Comparison of ENCODE assay signal across 19 cellular contexts in the genomic region with DNA sequence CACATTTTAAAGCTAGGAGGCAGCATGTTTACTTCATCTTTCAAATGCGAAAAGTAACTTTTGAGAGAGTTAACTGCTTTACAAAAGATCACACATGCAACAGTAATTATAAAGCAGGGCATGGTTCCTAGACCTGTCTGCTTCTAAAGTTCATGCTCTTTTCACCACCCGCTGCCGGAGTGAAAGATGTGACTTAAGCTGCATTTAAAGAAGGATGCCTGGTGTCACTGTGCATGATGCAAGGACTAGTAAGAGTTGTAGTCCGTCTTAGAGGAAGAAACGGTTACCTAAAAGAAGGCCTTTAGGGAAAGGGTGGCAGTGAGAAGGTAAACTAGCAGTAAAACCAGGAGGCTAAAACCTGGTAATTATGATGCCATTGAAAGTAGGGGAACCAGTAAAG.
DNase-seq lines count a peak whose midpoint lies in the region; ATAC-seq, FAIRE-seq and TF ChIP-seq lines count a peak whose summit lies in the region.
"Had no signal": no experiment of that assay in that cellular context is flagged by ENCODE, and none has a peak within 500 bp of the region (broad histone marks: within the 10 kb centered on the region; RNA-seq: fewer than 3 reads in every experiment).

No MANE protein-coding gene starts in this region.

- no peaks in the 10 kb centered on the region for H3K27me3 Mint-ChIP-seq in H9 (ENCODE audit: low read depth)
- H3K27me3 Mint-ChIP-seq: B cell had no signal

- no peak overlapping the region for H2BK12ac ChIP-seq in H9 (ENCODE audit: insufficient read length, low read depth, low read length)

- FAIRE-seq in K562 (lab: Jason Lieb, UNC), result no peak
- FAIRE-seq: GM12878, GM18507 had no signal

- no peak for TF ChIP-seq CTCF in H9 (conservative IDR thresholded peaks at IDR 0.05)
- TF ChIP-seq CTCF in K562 (IDR thresholded peaks at IDR 0.05 in 2 of 3, conservative IDR thresholded peaks at IDR 0.05 in 1 of 3; ENCODE audit: insufficient read depth in 2 of 3, low read depth in 1 of 3, low read length in 3 of 3), result no peak
- TF ChIP-seq CTCF in smooth muscle cell (IDR thresholded peaks at IDR 0.05; ENCODE audit: borderline replicate concordance, insufficient read depth, poor library complexity, severe bottlenecking), result no peak

- peaks cover 2 to 3% of the 10 kb centered on the region in 2 experiments; a peak in 2 of 4 replicates for H3K4me1 Mint-ChIP-seq in H9
- H3K4me1 Mint-ChIP-seq: B cell; CD4-positive, CD25-positive, alpha-beta regulatory T cell had no signal

- H3K9me1 ChIP-seq in K562 (ENCODE audit: control insufficient read depth, insufficient read depth, low read length), result no peaks in the 10 kb centered on the region

- no peak overlapping the region for H4K91ac ChIP-seq in H9 (ENCODE audit: insufficient read length, low read depth, low read length)

- H2BK5ac ChIP-seq in H9 (ENCODE audit: insufficient read length, low read length) (no peak overlapping the region), mesendoderm (ENCODE audit: low read length) (no peak overlapping the region)

- peak in 1 of 2 experiments; percentile 24; a peak in 2 of 4 replicates for TF ChIP-seq RAD21 in K562 (CRISPR knock-in tag; conservative IDR thresholded peaks at IDR 0.05 in 1 of 2, IDR thresholded peaks at IDR 0.05 in 1 of 2)

- no peak overlapping the region for H2BK120ac ChIP-seq in H9 (ENCODE audit: low read depth, low read length, poor library complexity, severe bottlenecking)
- H2BK120ac ChIP-seq in mesendoderm (ENCODE audit: low read depth, low read length), result no peak overlapping the region

- WGBS in H9 (ENCODE audit: extremely low coverage, insufficient read length, low lambda C conversion rate), result no CpG with 5 or more reads among the region's 5 CpGs
- WGBS in K562 (ENCODE audit: insufficient coverage, low coverage, missing lambda C conversion rate), result 5% methylated on average over 5 of the region's 5 CpGs
- WGBS in mesendoderm (ENCODE audit: extremely low coverage, insufficient coverage, low lambda C conversion rate), result no CpG with 5 or more reads among the region's 5 CpGs
- WGBS in smooth muscle cell (ENCODE audit: low lambda C conversion rate), result 70% methylated on average over 5 of the region's 5 CpGs

- in situ Hi-C loops in K562 (cut with MboI), result no loop called here

- no peaks in the 10 kb centered on the region for H3K23me2 ChIP-seq in H9 (ENCODE audit: insufficient read length, low read depth, low read length, poor library complexity, severe bottlenecking)

- peak overlapping the region in 2 of 3 experiments; percentile 50 to 52; a peak in 2 of 7 replicates for H3K27ac Mint-ChIP-seq in H9
- H3K27ac Mint-ChIP-seq: B cell; CD4-positive, CD25-positive, alpha-beta regulatory T cell; CD8-positive, alpha-beta T cell had no signal

- peak; percentile 77 for ATAC-seq in K562
- no peak for ATAC-seq in GM18867 (IDR thresholded peaks at IDR 0.05; ENCODE audit: unreplicated experiment)
- ATAC-seq: CD8-positive, alpha-beta T cell; GM12878 had no signal

- intact Hi-C loops in K562 (cut with micrococcal nuclease), result loop anchor here (5.0 kb wide), 1 partner anchor 1153 kb away; no protein-coding TSS in a partner anchor

- BruUV-seq in K562 (replicated peaks; lab: Mats Ljungman, UMichigan), result no TSS peak

- H3K4ac ChIP-seq in H9 (ENCODE audit: low read depth, low read length) (no peak overlapping the region), mesendoderm (ENCODE audit: low read depth, low read length) (no peak overlapping the region)

- DNase-seq in H9 (no peak), K562 (ENCODE audit: extremely low read depth in 1 of 4, low spot score in 3 of 4) (no peak), mesendoderm (peak; percentile 52), DMS53 (lab: John Stamatoyannopoulos, UW) (no peak), smooth muscle cell (lab: John Stamatoyannopoulos, UW; ENCODE audit: unreplicated experiment) (no peak)
- DNase-seq: Caco-2; CD4-positive, CD25-positive, alpha-beta regulatory T cell; CD8-positive, alpha-beta T cell; DMS153; DMS79; EL; GDM1 had no signal

- H4K8ac ChIP-seq in H9 (replicated peaks; ENCODE audit: insufficient read length, low read depth, low read length) (no peak overlapping the region), mesendoderm (ENCODE audit: low read depth, low read length) (no peak overlapping the region)

- H2AK5ac ChIP-seq in H9 (ENCODE audit: insufficient read length, low read length), result no peak overlapping the region
- H2AK5ac ChIP-seq in mesendoderm (ENCODE audit: low read length), result no peak overlapping the region

- H3K27ac ChIP-seq in H9 (ENCODE audit: insufficient read length, low read depth, low read length) (no peak overlapping the region), K562 (ENCODE audit: extremely low read depth, low read depth, low read length) (no peak overlapping the region), mesendoderm (ENCODE audit: low read depth, low read length) (no peak overlapping the region), smooth muscle cell (ENCODE audit: low read depth) (no peak overlapping the region)
- H3K27ac ChIP-seq: BLaER1, C4-2B had no signal

- no peaks in the 10 kb centered on the region for H3K79me1 ChIP-seq in H9 (ENCODE audit: insufficient read depth, low read depth, low read length, poor library complexity, severe bottlenecking)
- H3K79me1 ChIP-seq in mesendoderm (ENCODE audit: low read length), result no peaks in the 10 kb centered on the region

- H3K4me1 ChIP-seq in H9 (ENCODE audit: insufficient read depth, low read length), result no peaks in the 10 kb centered on the region; the same call in 1 of the 2 replicates
- H3K4me1 ChIP-seq in K562 (replicated peaks in 1 of 2; ENCODE audit: control insufficient read depth in 2 of 2, insufficient read depth in 2 of 2, low read length in 2 of 2), result no peaks in the 10 kb centered on the region; a peak in 1 of 5 replicates
- no peaks in the 10 kb centered on the region for H3K4me1 ChIP-seq in mesendoderm (ENCODE audit: control insufficient read depth, low read depth, low read length)
- H3K4me1 ChIP-seq in smooth muscle cell (ENCODE audit: low read depth), result no peaks in the 10 kb centered on the region
- H3K4me1 ChIP-seq: BLaER1, Caco-2, HAP-1 had no signal

- H3K9me3 ChIP-seq in H9 (ENCODE audit: control insufficient read depth, low read depth, low read length) (no peaks in the 10 kb centered on the region), K562 (replicated peaks; ENCODE audit: control insufficient read depth, insufficient read depth, low read depth, low read length) (no peaks in the 10 kb centered on the region), smooth muscle cell (replicated peaks; ENCODE audit: low read depth) (no peaks in the 10 kb centered on the region)
- H3K9me3 ChIP-seq: BLaER1, Caco-2, HAP-1 had no signal

- H3K18ac ChIP-seq in H9 (ENCODE audit: insufficient read length, low read depth, low read length), result no peak overlapping the region
- H3K18ac ChIP-seq in mesendoderm (ENCODE audit: low read length), result no peak overlapping the region

- POLR2A ChIA-PET in K562 (lab: Yijun Ruan, JAX), result no interaction called here

- no peaks in the 10 kb centered on the region for H3K36me3 Mint-ChIP-seq in H9 (ENCODE audit: insufficient read depth in 1 of 3, low read depth in 3 of 3)
- H3K36me3 Mint-ChIP-seq: CD4-positive, CD25-positive, alpha-beta regulatory T cell; CD8-positive, alpha-beta T cell had no signal

- H3F3A ChIP-seq in smooth muscle cell (ENCODE audit: low read depth), result no peaks in the 10 kb centered on the region

- H3K4me2 ChIP-seq in H9 (ENCODE audit: insufficient read depth, insufficient read length, low read length) (no peak overlapping the region), K562 (ENCODE audit: insufficient read depth, low read length) (no peak overlapping the region), mesendoderm (ENCODE audit: low read length) (no peak overlapping the region), smooth muscle cell (no peak overlapping the region)
- H3K4me2 ChIP-seq: BLaER1 had no signal

- H3T11ph ChIP-seq in H9 (ENCODE audit: low read length), result no peak overlapping the region

- CTCF ChIA-PET in K562 (lab: Yijun Ruan, JAX; ENCODE audit: low intra/inter-chr PET ratio), result no interaction called here

- no peak overlapping the region for H4K5ac ChIP-seq in H9 (ENCODE audit: insufficient read length, low read depth, low read length)
- no peak overlapping the region for H4K5ac ChIP-seq in mesendoderm (ENCODE audit: low read length)

- no peak overlapping the region for H3K14ac ChIP-seq in H9 (ENCODE audit: insufficient read depth, low read length)

- TF ChIP-seq POLR2A in K562 (conservative IDR thresholded peaks at IDR 0.05), result no peak

- H4K20me1 ChIP-seq in H9 (ENCODE audit: control insufficient read depth, insufficient read depth, insufficient read length), result no peaks in the 10 kb centered on the region
- no peaks in the 10 kb centered on the region for H4K20me1 ChIP-seq in K562 (replicated peaks; ENCODE audit: control insufficient read depth, insufficient read depth, low read length)
- no peaks in the 10 kb centered on the region for H4K20me1 ChIP-seq in smooth muscle cell (ENCODE audit: low read depth)
- H4K20me1 ChIP-seq: BLaER1 had no signal

- H2BK15ac ChIP-seq in H9 (ENCODE audit: low read depth, low read length) (no peak overlapping the region), mesendoderm (replicated peaks; ENCODE audit: low read depth) (no peak overlapping the region)

- TF ChIP-seq EP300 in K562 (IDR thresholded peaks at IDR 0.05; ENCODE audit: low read length), result peak; percentile 50; the same call in 1 of the 2 replicates

- no peak overlapping the region for H2AFZ ChIP-seq in H9 (ENCODE audit: low read length)
- H2AFZ ChIP-seq in K562 (ENCODE audit: low read depth, low read length), result no peak overlapping the region
- H2AFZ ChIP-seq in smooth muscle cell (ENCODE audit: low read depth), result no peak overlapping the region

- no peak overlapping the region for H3K23ac ChIP-seq in H9 (ENCODE audit: insufficient read length, low read depth, low read length)
- H3K23ac ChIP-seq in mesendoderm (ENCODE audit: low read length), result no peak overlapping the region

- H3K9me3 Mint-ChIP-seq in H9, result peaks cover 0 to 3% of the 10 kb centered on the region in 2 experiments; a peak in 1 of 5 replicates
- H3K9me3 Mint-ChIP-seq: CD8-positive, alpha-beta T cell had no signal

- H3K36me3 ChIP-seq in K562 (ENCODE audit: control insufficient read depth, insufficient read depth, low read length), result no peaks in the 10 kb centered on the region
- no peaks in the 10 kb centered on the region for H3K36me3 ChIP-seq in mesendoderm (ENCODE audit: control insufficient read depth, insufficient read depth, low read length)
- no peaks in the 10 kb centered on the region for H3K36me3 ChIP-seq in smooth muscle cell (ENCODE audit: low read depth)
- H3K36me3 ChIP-seq: BLaER1, HAP-1 had no signal

- H3K79me2 ChIP-seq in H9 (ENCODE audit: insufficient read depth, low read length), result no peaks in the 10 kb centered on the region
- no peaks in the 10 kb centered on the region for H3K79me2 ChIP-seq in K562 (ENCODE audit: control insufficient read depth, insufficient read depth, low read length)
- no peaks in the 10 kb centered on the region for H3K79me2 ChIP-seq in mesendoderm (ENCODE audit: control insufficient read depth, insufficient read depth, low read length)
- no peaks in the 10 kb centered on the region for H3K79me2 ChIP-seq in smooth muscle cell (ENCODE audit: low read depth)

- H3K27me3 ChIP-seq in H9 (ENCODE audit: insufficient read depth, low read length) (no peaks in the 10 kb centered on the region), K562 (ENCODE audit: control insufficient read depth in 2 of 2, insufficient read depth in 2 of 2, low read length in 2 of 2) (no peaks in the 10 kb centered on the region), mesendoderm (ENCODE audit: insufficient read depth, low read length, poor library complexity) (no peaks in the 10 kb centered on the region), smooth muscle cell (ENCODE audit: low read depth) (no peaks in the 10 kb centered on the region)
- H3K27me3 ChIP-seq: BLaER1 had no signal

- H2BK20ac ChIP-seq in H9 (ENCODE audit: low read depth, low read length, poor library complexity, severe bottlenecking), result no peak overlapping the region

- H3K4me3 ChIP-seq in K562 (no peak overlapping the region), mesendoderm (ENCODE audit: low read length) (no peak overlapping the region), smooth muscle cell (no peak overlapping the region)
- H3K4me3 ChIP-seq: BLaER1, GM12878, HAP-1 had no signal

- H3K4me3 Mint-ChIP-seq in H9, result no peak overlapping the region
- H3K4me3 Mint-ChIP-seq: B cell; CD4-positive, CD25-positive, alpha-beta regulatory T cell; CD8-positive, alpha-beta T cell had no signal

- H3K9ac ChIP-seq in H9 (ENCODE audit: extremely low read depth, insufficient read length, low read length) (no peak overlapping the region), K562 (ENCODE audit: insufficient read depth in 1 of 2, low read depth in 2 of 2, low read length in 2 of 2) (no peak overlapping the region), mesendoderm (ENCODE audit: low read length) (no peak overlapping the region), smooth muscle cell (ENCODE audit: low read depth) (no peak overlapping the region)
- H3K9ac ChIP-seq: BLaER1 had no signal

- H3K56ac ChIP-seq in H9 (ENCODE audit: insufficient read length, low read depth, low read length), result no peak overlapping the region
- H3K56ac ChIP-seq in mesendoderm (ENCODE audit: low read length), result no peak overlapping the region
